In genomic region chr2:286774-287392, GRCh38 we compare ENCODE assay signal across 12 cellular contexts. TPM values are rescaled to one million over a fixed set of nuclear protein-coding genes. Genes with fewer than 3 reads are reported as not detected.
DNase-seq lines count a peak whose midpoint lies in the region; ATAC-seq and TF ChIP-seq lines count a peak whose summit lies in the region.
"Had no signal": no experiment of that assay in that cellular context is flagged by ENCODE, and none has a peak within 500 bp of the region (broad histone marks: within the 10 kb centered on the region; RNA-seq: fewer than 3 reads in every experiment).

No MANE protein-coding gene starts in this region.

- H3K4me3 Mint-ChIP-seq in activated naive CD4-positive, alpha-beta T cell treated with anti-CD3 and anti-CD28 coated beads, Interleukin-2, amount 50 U/mL, for 24 hours = peak overlapping the region; percentile 58
- peak overlapping the region; percentile 64 for H3K4me3 Mint-ChIP-seq in memory B cell

- no peak overlapping the region for H3K27ac Mint-ChIP-seq in activated naive CD4-positive, alpha-beta T cell treated with anti-CD3 and anti-CD28 coated beads, Interleukin-2, amount 50 U/mL, for 24 hours
- H3K27ac Mint-ChIP-seq in activated naive CD4-positive, alpha-beta T cell treated with anti-CD3 and anti-CD28 coated beads, Interleukin-2, amount 50 U/mL, for 72 hours = no peak overlapping the region
- H3K27ac Mint-ChIP-seq in memory B cell = no peak overlapping the region

- H3K4me1 Mint-ChIP-seq in activated naive CD4-positive, alpha-beta T cell treated with anti-CD3 and anti-CD28 coated beads, Interleukin-2, amount 50 U/mL, for 24 hours = peaks cover 7% of the 10 kb centered on the region
- peaks cover 2% of the 10 kb centered on the region for H3K4me1 Mint-ChIP-seq in memory B cell

- ATAC-seq in activated naive CD4-positive, alpha-beta T cell treated with anti-CD3 and anti-CD28 coated beads, Interleukin-2, amount 50 U/mL, for 72 hours = no peak
- no peak for ATAC-seq in memory B cell (ENCODE audit: low read depth)
- no peak for ATAC-seq in HG02798 (IDR thresholded peaks at IDR 0.05; ENCODE audit: poor library complexity, unreplicated experiment)
- ATAC-seq: HCT116 had no signal

- H3K4me3 ChIP-seq in coronary artery = peak overlapping the region; percentile 74
- H3K4me3 ChIP-seq in tibial artery = peak overlapping the region; percentile 55 to 62

- intact Hi-C loops in tibial artery (cut with DNase I; ENCODE audit: low total_unique reads) = no loop called here

- no peaks in the 10 kb centered on the region for H3K36me3 Mint-ChIP-seq in activated naive CD4-positive, alpha-beta T cell treated with anti-CD3 and anti-CD28 coated beads, Interleukin-2, amount 50 U/mL, for 24 hours
- peaks cover 0 to 9% of the 10 kb centered on the region in 2 donors for H3K36me3 Mint-ChIP-seq in activated naive CD4-positive, alpha-beta T cell treated with anti-CD3 and anti-CD28 coated beads, Interleukin-2, amount 50 U/mL, for 72 hours
- peaks cover 4% of the 10 kb centered on the region for H3K36me3 Mint-ChIP-seq in memory B cell

- no peak for DNase-seq in activated naive CD4-positive, alpha-beta T cell treated with anti-CD3 and anti-CD28 coated beads, Interleukin-2, amount 50 U/mL, for 72 hours (ENCODE audit: low spot score in 2 of 2)
- DNase-seq in coronary artery (ENCODE audit: low spot score) (no peak), memory B cell (ENCODE audit: low spot score in 2 of 2) (no peak), tibial artery (no peak), SIG-M5 treated with dmso at 0.1 percent for 504 hours (lab: John Stamatoyannopoulos, UW; ENCODE audit: unreplicated experiment) (no peak), NCI-H1436 treated with DMSO at 0.1 percent for 48 hours (lab: John Stamatoyannopoulos, UW) (no peak)
- DNase-seq: activated naive CD4-positive, alpha-beta T cell treated with Interleukin-2 at 50 U/mL for 16 hours; AML-193; T-helper 9 cell had no signal

- H3K27me3 ChIP-seq in tibial artery = peaks cover 0 to 35% of the 10 kb centered on the region in 2 donors

- H3K36me3 ChIP-seq in tibial artery = peaks cover 11 to 20% (median 11%) of the 10 kb centered on the region in 3 donors

- H3K4me1 ChIP-seq in tibial artery = peaks cover 0 to 51% (median 38%) of the 10 kb centered on the region in 4 donors

- no peak for TF ChIP-seq CTCF in coronary artery (IDR thresholded peaks at IDR 0.05)
- TF ChIP-seq CTCF in tibial artery (IDR thresholded peaks at IDR 0.05) = no peak

- H3K27ac ChIP-seq in coronary artery = no peak overlapping the region
- peak overlapping the region; percentile 68 to 83 for H3K27ac ChIP-seq in tibial artery

- peaks cover 15% of the 10 kb centered on the region for H3K27me3 Mint-ChIP-seq in activated naive CD4-positive, alpha-beta T cell treated with anti-CD3 and anti-CD28 coated beads, Interleukin-2, amount 50 U/mL, for 24 hours
- H3K27me3 Mint-ChIP-seq in memory B cell = peaks cover 11% of the 10 kb centered on the region

- no peaks in the 10 kb centered on the region for H3K9me3 Mint-ChIP-seq in activated naive CD4-positive, alpha-beta T cell treated with anti-CD3 and anti-CD28 coated beads, Interleukin-2, amount 50 U/mL, for 24 hours
- no peaks in the 10 kb centered on the region for H3K9me3 Mint-ChIP-seq in activated naive CD4-positive, alpha-beta T cell treated with anti-CD3 and anti-CD28 coated beads, Interleukin-2, amount 50 U/mL, for 72 hours
- H3K9me3 Mint-ChIP-seq in memory B cell = no peaks in the 10 kb centered on the region

- H3K9me3 ChIP-seq in tibial artery = no peaks in the 10 kb centered on the region

RNA-seq across cellular contexts. Expression of gene ALKAL2, which starts 1.0 kb away (rescaled TPM):
- total RNA-seq in activated naive CD4-positive, alpha-beta T cell treated with anti-CD3 and anti-CD28 coated beads, Interleukin-2, amount 50 U/mL, for 72 hours = under 1 TPM in 1 of 2 donors, not detected in 1; 0.95 TPM

RNA-seq across cellular contexts. Expression of gene ACP1, which starts 22.1 kb away (rescaled TPM):
- 100 to 1,000 TPM; 129 to 130 TPM for total RNA-seq in activated naive CD4-positive, alpha-beta T cell treated with anti-CD3 and anti-CD28 coated beads, Interleukin-2, amount 50 U/mL, for 72 hours

RNA-seq across cellular contexts. Expression of gene SH3YL1, which starts 23.1 kb away (rescaled TPM):
- 10 to 100 TPM; 16.5 to 22.6 TPM for total RNA-seq in activated naive CD4-positive, alpha-beta T cell treated with anti-CD3 and anti-CD28 coated beads, Interleukin-2, amount 50 U/mL, for 72 hours

Comparison
In these comparisons a context has a peak if more than half of its experiments do, and no peak if none do; other contexts are left out.
1. H3K27ac ChIP-seq: peak in tibial artery (2 of 2); none in coronary artery (0 of 2).